12 cellular contexts compared by ENCODE assay signal in genomic region chr14:103090481-103091020, GRCh38. TPM values are rescaled to one million over a fixed set of nuclear protein-coding genes. Genes with fewer than 3 reads are reported as not detected.
A peak's percentile ranks its signal among the peaks of the same experiment; 100 is the strongest.
DNase-seq lines count a peak whose midpoint lies in the region; ATAC-seq and TF ChIP-seq lines count a peak whose summit lies in the region.
"Had no signal": no experiment of that assay in that cellular context is flagged by ENCODE, and none has a peak within 500 bp of the region (broad histone marks: within the 10 kb centered on the region; RNA-seq: fewer than 3 reads in every experiment).

No MANE protein-coding gene starts in this region.

- TF ChIP-seq CTCF in CD14-positive monocyte (IDR thresholded peaks at IDR 0.05) = no peak
- no peak for TF ChIP-seq CTCF in HFFc6 (IDR thresholded peaks at IDR 0.05)

- H3K27ac Mint-ChIP-seq in CD14-positive monocyte (peak overlapping the region in 1 of 7 donors; percentile 45), HFFc6 (no peak overlapping the region), naive B cell (peak overlapping the region in 1 of 6 donors; percentile 33)
- no peak overlapping the region for H3K27ac Mint-ChIP-seq in activated naive CD8-positive, alpha-beta T cell treated with anti-CD3 and anti-CD28 coated beads, Interleukin-2, amount 10 ng/mL, durations not matched to agents 7 days and 5 days
- H3K27ac Mint-ChIP-seq: CD4-positive, CD25-positive, alpha-beta regulatory T cell had no signal

- H3K4me1 Mint-ChIP-seq in CD14-positive monocyte = peaks cover 20% of the 10 kb centered on the region
- H3K4me1 Mint-ChIP-seq in HFFc6 (ENCODE audit: low read depth) = no peaks in the 10 kb centered on the region
- H3K4me1 Mint-ChIP-seq in activated naive CD8-positive, alpha-beta T cell treated with anti-CD3 and anti-CD28 coated beads, Interleukin-2, amount 10 ng/mL, durations not matched to agents 7 days and 5 days = no peaks in the 10 kb centered on the region
- H3K4me1 Mint-ChIP-seq in naive B cell = peaks cover 0 to 7% (median 4%) of the 10 kb centered on the region in 3 donors

- peak overlapping the region; percentile 64 to 79 for H3K4me3 Mint-ChIP-seq in CD14-positive monocyte
- H3K4me3 Mint-ChIP-seq in HFFc6 = peak overlapping the region; percentile 52; the same call in 1 of the 2 replicates
- H3K4me3 Mint-ChIP-seq in activated naive CD8-positive, alpha-beta T cell treated with anti-CD3 and anti-CD28 coated beads, Interleukin-2, amount 10 ng/mL, durations not matched to agents 7 days and 5 days = peak overlapping the region; percentile 58
- H3K4me3 Mint-ChIP-seq in naive B cell = peak overlapping the region in 6 of 8 donors; percentile 53 to 85 (median 70)

- DNase-seq in CD14-positive monocyte (ENCODE audit: low spot score) = no peak
- DNase-seq in HFFc6 = no peak
- DNase-seq in activated naive CD8-positive, alpha-beta T cell treated with anti-CD3 and anti-CD28 coated beads, Interleukin-2, amount 10 ng/mL, durations not matched to agents 7 days and 5 days = no peak
- no peak for DNase-seq in naive B cell
- DNase-seq in mesenteric fat pad (ENCODE audit: low spot score) = no peak
- DNase-seq in glomerular visceral epithelial cell (ENCODE audit: extremely low spot score) = no peak
- DNase-seq: CD4-positive, CD25-positive, alpha-beta regulatory T cell; NCI-H2029 treated with DMSO at 0.1 percent for 48 hours had no signal

- POLR2A ChIA-PET in activated naive CD8-positive, alpha-beta T cell treated with anti-CD3 and anti-CD28 coated beads, Interleukin-2, amount 10 ng/mL, durations not matched to agents 7 days and 5 days (lab: Charles Lee) = no interaction called here

- intact Hi-C loops in CD14-positive monocyte (cut with micrococcal nuclease) = no loop called here

- H3K36me3 Mint-ChIP-seq in CD14-positive monocyte (no peaks in the 10 kb centered on the region), HFFc6 (ENCODE audit: low read depth) (no peaks in the 10 kb centered on the region), naive B cell (no peaks in the 10 kb centered on the region)
- no peaks in the 10 kb centered on the region for H3K36me3 Mint-ChIP-seq in activated naive CD8-positive, alpha-beta T cell treated with anti-CD3 and anti-CD28 coated beads, Interleukin-2, amount 10 ng/mL, durations not matched to agents 7 days and 5 days
- H3K36me3 Mint-ChIP-seq: CD4-positive, CD25-positive, alpha-beta regulatory T cell had no signal

- ATAC-seq in activated naive CD8-positive, alpha-beta T cell treated with anti-CD3 and anti-CD28 coated beads, Interleukin-2, amount 10 ng/mL, durations not matched to agents 7 days and 5 days (ENCODE audit: low read depth) = no peak
- no peak for ATAC-seq in naive B cell (ENCODE audit: low read depth in 2 of 2)
- ATAC-seq in HG03442 (IDR thresholded peaks at IDR 0.05; ENCODE audit: unreplicated experiment) = no peak
- ATAC-seq in GM21723 (IDR thresholded peaks at IDR 0.05; ENCODE audit: unreplicated experiment) = no peak

- H3K27me3 Mint-ChIP-seq in CD14-positive monocyte (ENCODE audit: low read depth in 3 of 3) = peaks cover 6 to 34% (median 13%) of the 10 kb centered on the region in 3 donors
- peaks cover 9% of the 10 kb centered on the region for H3K27me3 Mint-ChIP-seq in HFFc6 (ENCODE audit: insufficient read depth)
- peaks cover 8% of the 10 kb centered on the region for H3K27me3 Mint-ChIP-seq in activated naive CD8-positive, alpha-beta T cell treated with anti-CD3 and anti-CD28 coated beads, Interleukin-2, amount 10 ng/mL, durations not matched to agents 7 days and 5 days
- peaks cover 1 to 37% (median 20%) of the 10 kb centered on the region in 3 donors for H3K27me3 Mint-ChIP-seq in naive B cell

- H3K9me3 Mint-ChIP-seq in CD14-positive monocyte (no peaks in the 10 kb centered on the region), HFFc6 (no peaks in the 10 kb centered on the region), naive B cell (no peaks in the 10 kb centered on the region)
- no peaks in the 10 kb centered on the region for H3K9me3 Mint-ChIP-seq in activated naive CD8-positive, alpha-beta T cell treated with anti-CD3 and anti-CD28 coated beads, Interleukin-2, amount 10 ng/mL, durations not matched to agents 7 days and 5 days

RNA-seq across cellular contexts. Expression of gene EXOC3L4, which starts 4.0 kb away (rescaled TPM):
- not detected for polyA plus RNA-seq in CD14-positive monocyte
- total RNA-seq in HFFc6 (2021; fragmentation: NEBNext Ultra II Directional; extraction: Animal tissue kit (Norgen Biotek cat#: 25700)) = under 1 TPM in 1 of 6 experiments, not detected in 5; 0.45 TPM
- total RNA-seq in activated naive CD8-positive, alpha-beta T cell treated with anti-CD3 and anti-CD28 coated beads, Interleukin-2, amount 10 ng/mL, durations not matched to agents 7 days and 5 days = not detected
- polyA plus RNA-seq in naive B cell (ENCODE audit: low read depth in 6 of 6) = not detected
- 2.0 TPM for total RNA-seq in mesenteric fat pad
- total RNA-seq: CD4-positive, CD25-positive, alpha-beta regulatory T cell; dermis microvascular lymphatic vessel endothelial cell had no signal
- polyA plus RNA-seq: CD4-positive, CD25-positive, alpha-beta regulatory T cell had no signal

RNA-seq across cellular contexts. Expression of gene LBHD2, which starts 6.5 kb away (rescaled TPM):
- polyA plus RNA-seq in CD14-positive monocyte (not detected), naive B cell (ENCODE audit: low read depth in 6 of 6) (not detected)
- not detected for total RNA-seq in HFFc6 (2021; fragmentation: NEBNext Ultra II Directional; extraction: Animal tissue kit (Norgen Biotek cat#: 25700))
- total RNA-seq in activated naive CD8-positive, alpha-beta T cell treated with anti-CD3 and anti-CD28 coated beads, Interleukin-2, amount 10 ng/mL, durations not matched to agents 7 days and 5 days = not detected
- total RNA-seq in mesenteric fat pad = 3.1 TPM
- total RNA-seq: CD4-positive, CD25-positive, alpha-beta regulatory T cell; dermis microvascular lymphatic vessel endothelial cell; mucosa of descending colon had no signal
- polyA plus RNA-seq: CD4-positive, CD25-positive, alpha-beta regulatory T cell had no signal

RNA-seq across cellular contexts. Expression of gene TNFAIP2, which starts 32.7 kb away (rescaled TPM):
- polyA plus RNA-seq in CD14-positive monocyte = 10 to 100 TPM; 41.5 to 50.8 TPM
- 10 to 100 TPM; 44.7 to 59.6 (median 46.4) TPM for total RNA-seq in HFFc6 (2021; fragmentation: NEBNext Ultra II Directional; extraction: Animal tissue kit (Norgen Biotek cat#: 25700))
- total RNA-seq in activated naive CD8-positive, alpha-beta T cell treated with anti-CD3 and anti-CD28 coated beads, Interleukin-2, amount 10 ng/mL, durations not matched to agents 7 days and 5 days = 1 to 10 TPM; 3.0 TPM
- 1 to 10 TPM in 1 of 6 donors, under 1 TPM in 2, not detected in 3; 0.41 to 2.1 (median 0.43) TPM for polyA plus RNA-seq in naive B cell (ENCODE audit: low read depth in 6 of 6)
- 211 TPM for total RNA-seq in mesenteric fat pad
- polyA plus RNA-seq: CD4-positive, CD25-positive, alpha-beta regulatory T cell had no signal

RNA-seq across cellular contexts. Expression of gene CDC42BPB, which starts 33.2 kb away (rescaled TPM):
- polyA plus RNA-seq in CD14-positive monocyte = under 1 TPM; 0.25 to 0.60 TPM
- 10 to 100 TPM; 73.7 to 85.1 (median 79.9) TPM for total RNA-seq in HFFc6 (2021; fragmentation: NEBNext Ultra II Directional; extraction: Animal tissue kit (Norgen Biotek cat#: 25700))
- total RNA-seq in activated naive CD8-positive, alpha-beta T cell treated with anti-CD3 and anti-CD28 coated beads, Interleukin-2, amount 10 ng/mL, durations not matched to agents 7 days and 5 days = 1 to 10 TPM; 1.1 TPM
- polyA plus RNA-seq in naive B cell (ENCODE audit: low read depth in 6 of 6) = 1 to 10 TPM in 2 of 6 donors, under 1 TPM in 3, not detected in 1; 0.81 to 2.7 (median 0.97) TPM
- 99.6 TPM for total RNA-seq in mesenteric fat pad

Comparison
In these comparisons a context has a peak if more than half of its experiments do, and no peak if none do; other contexts are left out.
1. RNA of gene TNFAIP2, which starts 32.7 kb away (total RNA-seq): 211 TPM in mesenteric fat pad (single experiment) and 44.7 to 59.6 TPM in HFFc6; 3.0 TPM in activated naive CD8-positive, alpha-beta T cell treated with anti-CD3 and anti-CD28 coated beads, Interleukin-2, amount 10 ng/mL, durations not matched to agents 7 days and 5 days; every median in the first group is over 10 times any median in the second.
2. Peak in every context shown above with its lines, with median percentiles within 50 percentile points of each other: H3K4me3 Mint-ChIP-seq.